In the genomic region with DNA sequence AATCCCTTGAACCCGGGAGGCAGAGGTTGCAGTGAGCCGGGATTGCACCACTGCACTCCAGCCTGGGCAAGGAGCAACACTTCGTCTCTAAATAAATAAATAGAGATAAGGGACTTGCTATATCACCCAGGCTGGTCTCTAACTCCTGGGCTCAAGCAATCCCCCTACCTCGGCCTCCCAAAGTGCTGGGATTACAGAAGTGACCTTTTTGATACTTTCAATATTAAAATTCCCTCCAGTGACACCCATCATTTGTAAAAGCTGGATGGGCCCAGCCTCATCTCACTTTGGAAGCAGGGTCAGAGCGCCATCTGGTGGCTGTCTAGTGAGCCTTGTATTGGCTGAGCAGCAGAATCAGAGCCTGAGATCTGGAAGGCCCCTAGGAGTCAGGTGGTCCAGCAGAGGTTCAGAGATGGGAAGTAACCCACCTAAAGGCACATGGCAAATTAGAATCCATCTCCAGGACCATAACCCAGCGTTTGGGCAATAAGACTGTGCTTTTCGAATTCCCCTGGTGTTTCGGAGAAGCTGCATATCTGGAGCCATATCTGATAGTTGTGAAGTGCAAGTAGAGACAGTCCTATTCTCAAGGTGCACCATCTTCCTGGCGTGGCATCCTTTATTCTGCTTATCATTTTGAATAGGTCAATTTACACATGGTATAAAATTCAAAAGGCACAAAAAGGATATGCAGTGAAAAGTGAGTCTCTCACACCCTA, we compare ENCODE assay signal across 8 cellular contexts. TPM values are rescaled to one million over a fixed set of nuclear protein-coding genes. Genes with fewer than 3 reads are reported as not detected.
DNase-seq lines count a peak whose midpoint lies in the region; ATAC-seq and TF ChIP-seq lines count a peak whose summit lies in the region.

No MANE protein-coding gene starts in this region.

- H3K4me1 ChIP-seq in breast epithelium: no peaks in the 10 kb centered on the region

- H3K4me3 ChIP-seq in WI38 (ENCODE audit: low read depth, low read length) (no peak overlapping the region), breast epithelium (no peak overlapping the region)

- no peak for TF ChIP-seq POLR2A in breast epithelium (IDR thresholded peaks at IDR 0.05)

- ATAC-seq in GM21825 (IDR thresholded peaks at IDR 0.05; ENCODE audit: unreplicated experiment) (peak; percentile 74), HG03139 (IDR thresholded peaks at IDR 0.05; ENCODE audit: unreplicated experiment) (no peak)

- peak; percentile 92 for TF ChIP-seq CTCF in WI38 (IDR thresholded peaks at IDR 0.05; ENCODE audit: low read depth, low read length)
- peak; percentile 81 to 92 (median 92) for TF ChIP-seq CTCF in breast epithelium (IDR thresholded peaks at IDR 0.05)

- H3K36me3 ChIP-seq in breast epithelium: no peaks in the 10 kb centered on the region

- H3K9me3 ChIP-seq in breast epithelium: no peaks in the 10 kb centered on the region

- intact Hi-C loops in breast epithelium (cut with DNase I; ENCODE audit: low total_unique reads): no loop called here

- H3K27me3 ChIP-seq in breast epithelium: no peaks in the 10 kb centered on the region

- DNase-seq in Ammon's horn (ENCODE audit: low spot score): peak; percentile 90
- DNase-seq in NCI-H2107 treated with DMSO at 0.1 percent for 48 hours (lab: John Stamatoyannopoulos, UW; ENCODE audit: unreplicated experiment): peak; percentile 44
- DNase-seq in breast epithelium (ENCODE audit: low spot score in 2 of 2): peak; percentile 68 to 80
- DNase-seq in islet precursor cell: peak; percentile 87
- peak; percentile 39 to 66 for DNase-seq in stimulated activated CD4-positive, alpha-beta T cell treated with anti-CD3 and anti-CD28 coated beads, Interleukin-1b, Interleukin-23, amount 100 ng/mL, for 1 hour (ENCODE audit: low read depth in 2 of 2)

- no peak overlapping the region for H3K27ac ChIP-seq in breast epithelium

RNA-seq across cellular contexts. Expression of a gene that starts 18.3 kb away (rescaled TPM):
- total RNA-seq in breast epithelium: 10 to 100 TPM; 32.8 to 57.3 (median 55.1) TPM

RNA-seq across cellular contexts. Expression of a gene that starts 40.1 kb away (rescaled TPM):
- total RNA-seq in breast epithelium: under 1 TPM in 1 of 3 donors, not detected in 2; 0.64 TPM

RNA-seq across cellular contexts. Expression of a gene that starts 53.2 kb away (rescaled TPM):
- 1 to 10 TPM in 2 of 3 donors, under 1 TPM in 1; 0.59 to 2.3 (median 1.4) TPM for total RNA-seq in breast epithelium
